19 cellular contexts compared by ENCODE assay signal in the genomic region with DNA sequence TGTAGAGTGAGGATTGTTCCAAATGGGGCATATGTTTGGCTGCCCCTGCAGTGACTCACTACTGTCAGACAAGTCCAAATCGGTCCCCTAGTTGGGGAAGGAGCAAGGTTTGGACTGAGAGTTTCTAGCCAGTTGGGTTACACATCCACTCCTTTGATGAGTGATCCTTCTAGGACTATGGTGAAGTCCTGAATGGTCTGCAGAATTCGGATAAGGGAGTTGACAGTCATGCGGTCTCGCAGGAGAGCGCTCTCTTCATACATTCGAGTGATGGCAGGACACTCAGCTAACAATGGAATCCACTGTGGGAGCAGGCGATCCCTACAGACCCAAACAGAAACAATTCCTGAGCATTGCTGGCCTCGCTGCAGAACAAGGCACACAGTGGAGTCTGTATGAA.
DNase-seq lines count a peak whose midpoint lies in the region; FAIRE-seq and TF ChIP-seq lines count a peak whose summit lies in the region.
"Had no signal": no experiment of that assay in that cellular context is flagged by ENCODE, and none has a peak within 500 bp of the region (broad histone marks: within the 10 kb centered on the region; RNA-seq: fewer than 3 reads in every experiment).

No MANE protein-coding gene starts in this region.

- H3K4me3 ChIP-seq in HUES48 (ENCODE audit: low read depth, low read length) (no peak overlapping the region), bronchial epithelial cell (ENCODE audit: low read depth, low read length) (no peak overlapping the region), iPS-18a (ENCODE audit: low read length) (peak overlapping the region; percentile 55), trophoblast cell (ENCODE audit: low read depth, low read length) (no peak overlapping the region)
- H3K4me3 ChIP-seq: body of pancreas, tibial nerve had no signal

- no peak overlapping the region for H3K4me2 ChIP-seq in trophoblast cell (ENCODE audit: low read length)

- H4K8ac ChIP-seq in trophoblast cell (ENCODE audit: low read depth, low read length): no peak overlapping the region

- no peaks in the 10 kb centered on the region for H3K36me3 ChIP-seq in HUES48 (ENCODE audit: control insufficient read depth, insufficient read depth, low read length)
- no peaks in the 10 kb centered on the region for H3K36me3 ChIP-seq in bronchial epithelial cell (ENCODE audit: control insufficient read depth, insufficient read depth, low read length)
- no peaks in the 10 kb centered on the region for H3K36me3 ChIP-seq in iPS-18a (ENCODE audit: control insufficient read depth, low read depth, low read length)
- H3K36me3 ChIP-seq in trophoblast cell (ENCODE audit: control insufficient read depth in 1 of 2, insufficient read depth in 2 of 2, low read length in 2 of 2): peaks cover 3% of the 10 kb centered on the region in 2 experiments

- no peaks in the 10 kb centered on the region for H3K9me3 ChIP-seq in HUES48 (ENCODE audit: control insufficient read depth, insufficient read depth, low read length)
- no peaks in the 10 kb centered on the region for H3K9me3 ChIP-seq in iPS-18a (ENCODE audit: control insufficient read depth, low read depth, low read length)
- no peaks in the 10 kb centered on the region for H3K9me3 ChIP-seq in trophoblast cell (ENCODE audit: insufficient read depth, low read depth, low read length)
- H3K9me3 ChIP-seq: body of pancreas, tibial nerve had no signal

- peak overlapping the region; percentile 95 for H3K9ac ChIP-seq in HUES48 (ENCODE audit: low read depth, low read length)
- H3K9ac ChIP-seq in iPS-18a (ENCODE audit: low read length): peak overlapping the region; percentile 90
- H3K9ac ChIP-seq in trophoblast cell (ENCODE audit: low read length): no peak overlapping the region

- no peak overlapping the region for H3K23ac ChIP-seq in trophoblast cell (ENCODE audit: low read length)

- H2BK5ac ChIP-seq in trophoblast cell (ENCODE audit: low read depth, low read length, poor library complexity): peak overlapping the region; percentile 33

- TF ChIP-seq CTCF in bronchial epithelial cell (IDR thresholded peaks at IDR 0.05; ENCODE audit: insufficient read depth, low read length, severe bottlenecking): no peak

- peak overlapping the region; percentile 1 for H2BK12ac ChIP-seq in trophoblast cell (ENCODE audit: low read length)

- H2BK120ac ChIP-seq in trophoblast cell (ENCODE audit: insufficient read depth, low read length, poor library complexity): peak overlapping the region; percentile 41

- H3K79me1 ChIP-seq in trophoblast cell (ENCODE audit: low read length): peaks cover 2% of the 10 kb centered on the region

- no peaks in the 10 kb centered on the region for H3K27me3 ChIP-seq in HUES48 (ENCODE audit: control insufficient read depth, insufficient read depth, low read length)
- H3K27me3 ChIP-seq in bronchial epithelial cell (ENCODE audit: control insufficient read depth, insufficient read depth, low read length): no peaks in the 10 kb centered on the region
- H3K27me3 ChIP-seq in iPS-18a (ENCODE audit: control insufficient read depth, insufficient read depth, low read length): no peaks in the 10 kb centered on the region
- H3K27me3 ChIP-seq in trophoblast cell (ENCODE audit: insufficient read depth, low read length): no peaks in the 10 kb centered on the region
- H3K27me3 ChIP-seq: body of pancreas, tibial nerve had no signal

- peak overlapping the region; percentile 34 for H3K14ac ChIP-seq in trophoblast cell (ENCODE audit: low read length)

- H3K27ac ChIP-seq in HUES48 (ENCODE audit: low read depth, low read length): peak overlapping the region; percentile 100
- peak overlapping the region; percentile 99 for H3K27ac ChIP-seq in iPS-18a (ENCODE audit: low read length)
- H3K27ac ChIP-seq in trophoblast cell (ENCODE audit: low read depth, low read length): peak overlapping the region; percentile 8
- H3K27ac ChIP-seq: body of pancreas, tibial nerve had no signal

- H4K12ac ChIP-seq in trophoblast cell (ENCODE audit: low read depth, low read length): no peak overlapping the region

- no CpG with 5 or more reads among the region's 8 CpGs for WGBS in trophoblast cell (ENCODE audit: extremely low coverage, insufficient coverage, insufficient read length)

- H3K4ac ChIP-seq in trophoblast cell (ENCODE audit: low read depth, low read length): no peak overlapping the region

- peaks cover 68% of the 10 kb centered on the region for H3K4me1 ChIP-seq in HUES48 (ENCODE audit: control insufficient read depth, insufficient read depth, low read length)
- peaks cover 57% of the 10 kb centered on the region for H3K4me1 ChIP-seq in iPS-18a (ENCODE audit: control insufficient read depth, low read depth, low read length)
- H3K4me1 ChIP-seq in trophoblast cell (ENCODE audit: control insufficient read depth in 1 of 2, insufficient read depth in 2 of 2, low read length in 2 of 2): peaks cover 7 to 15% of the 10 kb centered on the region in 2 experiments
- H3K4me1 ChIP-seq: body of pancreas, tibial nerve had no signal

- no peak for FAIRE-seq in bronchial epithelial cell (lab: Jason Lieb, UNC)
- FAIRE-seq: endothelial cell of umbilical vein, frontal cortex had no signal

- H2AK5ac ChIP-seq in trophoblast cell (ENCODE audit: low read length): no peak overlapping the region

- H3K79me2 ChIP-seq in trophoblast cell (ENCODE audit: control insufficient read depth, insufficient read depth, low read length, poor library complexity): no peaks in the 10 kb centered on the region

- no peak overlapping the region for H2AFZ ChIP-seq in trophoblast cell (ENCODE audit: insufficient read depth, low read length, poor library complexity)

- peak overlapping the region; percentile 57 for H4K91ac ChIP-seq in trophoblast cell (ENCODE audit: low read depth, low read length)

- H3K18ac ChIP-seq in trophoblast cell (ENCODE audit: low read length): no peak overlapping the region

- peak; percentile 65 for DNase-seq in bronchial epithelial cell (ENCODE audit: low read depth)
- DNase-seq in trophoblast cell: no peak
- no peak for DNase-seq in DMS114 treated with DMSO at 0.1 percent for 48 hours (lab: John Stamatoyannopoulos, UW; ENCODE audit: unreplicated experiment)
- no peak for DNase-seq in stimulated activated CD4-positive, alpha-beta T cell treated with anti-CD3 and anti-CD28 coated beads, Interleukin-15, amount 100 ng/mL, for 24 hours
- DNase-seq in NCI-H2029 treated with DMSO at 0.1 percent for 48 hours (lab: John Stamatoyannopoulos, UW): no peak
- DNase-seq: activated CD4-positive, alpha-beta T cell treated with anti-CD3 and anti-CD28 coated beads for 1 hour; activated T-cell treated with anti-CD3 and anti-CD28 coated beads, Interleukin-2, amount 50 U/mL, for 72 hours; body of pancreas; CD8-positive, alpha-beta memory T cell; cortex of kidney; DMS79; NCI-H1417; NCI-H69; stimulated activated CD4-positive, alpha-beta T cell treated with anti-CD3 and anti-CD28 coated beads, Interleukin-4, amount 100 ng/mL, for 24 hours had no signal

Comparison
In these comparisons a context has a peak if more than half of its experiments do, and no peak if none do; other contexts are left out.
1. H3K27ac ChIP-seq: peak in every context shown above with its lines; median percentile 100 in HUES48; 99 in iPS-18a; 8 in trophoblast cell.